28 cellular contexts compared by ENCODE assay signal in genomic region chr2:96841707-96842495, GRCh38. TPM values are rescaled to one million over a fixed set of nuclear protein-coding genes. Genes with fewer than 3 reads are reported as not detected.
DNase-seq lines count a peak whose midpoint lies in the region; ATAC-seq and TF ChIP-seq lines count a peak whose summit lies in the region.
"Had no signal": no experiment of that assay in that cellular context is flagged by ENCODE, and none has a peak within 500 bp of the region (broad histone marks: within the 10 kb centered on the region; RNA-seq: fewer than 3 reads in every experiment).

No MANE protein-coding gene starts in this region.

- no peak for TF ChIP-seq POLR2A in heart left ventricle (IDR thresholded peaks at IDR 0.05)

- peaks cover 22% of the 10 kb centered on the region for H3K4me1 ChIP-seq in CD4-positive, alpha-beta memory T cell (ENCODE audit: insufficient read depth, low read length)
- H3K4me1 ChIP-seq in heart left ventricle: peaks cover 0 to 40% (median 11%) of the 10 kb centered on the region in 12 donors
- H3K4me1 ChIP-seq: body of pancreas had no signal

- no peaks in the 10 kb centered on the region for H3K27me3 Mint-ChIP-seq in CD4-positive, alpha-beta memory T cell
- H3K27me3 Mint-ChIP-seq in neural crest cell (ENCODE audit: low read depth): no peaks in the 10 kb centered on the region
- H3K27me3 Mint-ChIP-seq: activated T-cell treated with anti-CD3 and anti-CD28 coated beads, Interleukin-2, amount 50 U/mL, for 24 hours had no signal

- TF ChIP-seq CTCF in RWPE1 (conservative IDR thresholded peaks at IDR 0.05; ENCODE audit: low read depth) (no peak), heart left ventricle (IDR thresholded peaks at IDR 0.05) (no peak), neural crest cell (conservative IDR thresholded peaks at IDR 0.05) (no peak)

- intact Hi-C loops in CD4-positive, alpha-beta memory T cell (cut with micrococcal nuclease): no loop called here
- intact Hi-C loops in heart left ventricle (cut with DNase I): loop anchor here in 1 of 10 donors (10.0 kb wide), 1 partner anchor 273 kb away; the partner anchor contains the start of gene ANKRD36

- no peaks in the 10 kb centered on the region for H3K9me3 Mint-ChIP-seq in CD4-positive, alpha-beta memory T cell
- H3K9me3 Mint-ChIP-seq in neural crest cell: no peaks in the 10 kb centered on the region
- H3K9me3 Mint-ChIP-seq: activated T-cell treated with anti-CD3 and anti-CD28 coated beads, Interleukin-2, amount 50 U/mL, for 24 hours; HFFc6 had no signal

- no peak for DNase-seq in CD4-positive, alpha-beta memory T cell
- no peak for DNase-seq in RWPE1 (ENCODE audit: low spot score)
- DNase-seq in heart left ventricle: peak in 1 of 5 donors; percentile 30
- DNase-seq in neural crest cell (ENCODE audit: low read depth, low spot score): no peak
- DNase-seq in NCI-H345 (lab: John Stamatoyannopoulos, UW): no peak
- no peak for DNase-seq in ureter (ENCODE audit: low spot score)
- DNase-seq in stimulated activated CD4-positive, alpha-beta T cell treated with anti-CD3 and anti-CD28 coated beads, Interleukin-4, amount 100 ng/mL, for 4 hours: no peak
- DNase-seq: activated CD4-positive, alpha-beta T cell treated with anti-CD3 and anti-CD28 coated beads, Interleukin-2, amount 50 U/mL, for 1 hour; activated T-cell treated with anti-CD3 and anti-CD28 coated beads, Interleukin-2, amount 50 U/mL, for 24 hours; cerebellar nuclear complex; DMS79; GM23248; HFFc6; hypothalamus; MG63; NCI-H1105; NCI-H187; NCI-H82; nucleus accumbens; stimulated activated naive CD8-positive, alpha-beta T cell treated with anti-CD3 and anti-CD28 coated beads, Interleukin-15, Interleukin-2, amounts not matched to agents 100 U/mL and 50 U/mL, for 24 hours; upper lobe of right lung had no signal

- H3K9me3 ChIP-seq in CD4-positive, alpha-beta memory T cell (ENCODE audit: control insufficient read depth in 1 of 2, low read length in 2 of 2): no peaks in the 10 kb centered on the region
- H3K9me3 ChIP-seq in heart left ventricle: no peaks in the 10 kb centered on the region
- H3K9me3 ChIP-seq: BLaER1, body of pancreas, Caco-2, MG63, Peyer's patch, upper lobe of right lung had no signal

- H3K4me3 ChIP-seq in CD4-positive, alpha-beta memory T cell (ENCODE audit: low read length in 2 of 2): no peak overlapping the region
- H3K4me3 ChIP-seq in heart left ventricle: peak overlapping the region in 8 of 12 donors; percentile 6 to 47 (median 17)
- H3K4me3 ChIP-seq: BLaER1, body of pancreas, GM23248, MG63, Peyer's patch, skin epidermis, upper lobe of right lung had no signal

- H3K27ac ChIP-seq in CD4-positive, alpha-beta memory T cell (ENCODE audit: low read depth, low read length): no peak overlapping the region
- H3K27ac ChIP-seq in RWPE1 (peak overlapping the region; percentile 32), heart left ventricle (peak overlapping the region in 9 of 12 donors; percentile 24 to 81 (median 71))
- H3K27ac ChIP-seq: BLaER1, body of pancreas, GM23248, Peyer's patch, skin epidermis, upper lobe of right lung, VCaP had no signal

- peak overlapping the region in 4 of 7 donors; percentile 35 to 64 (median 48) for H3K27ac Mint-ChIP-seq in CD4-positive, alpha-beta memory T cell
- H3K27ac Mint-ChIP-seq in neural crest cell (ENCODE audit: unreplicated experiment): no peak overlapping the region
- H3K27ac Mint-ChIP-seq: activated T-cell treated with anti-CD3 and anti-CD28 coated beads, Interleukin-2, amount 50 U/mL, for 24 hours; HFFc6 had no signal

- H3K4me3 Mint-ChIP-seq in CD4-positive, alpha-beta memory T cell: peak overlapping the region in 1 of 8 donors; percentile 54
- peak overlapping the region; percentile 65 for H3K4me3 Mint-ChIP-seq in neural crest cell
- H3K4me3 Mint-ChIP-seq: activated T-cell treated with anti-CD3 and anti-CD28 coated beads, Interleukin-2, amount 50 U/mL, for 24 hours; HFFc6 had no signal

- CTCF ChIA-PET in CD4-positive, alpha-beta memory T cell (lab: Charles Lee; ENCODE audit: partially characterized antibody): interaction anchor here (0.7 to 1.3 kb wide), 5 partner anchors 16 to 270 kb away, joined by 3 to 6 read pairs (median 3); partner anchors contain the start of gene ANKRD39
- CTCF ChIA-PET in RWPE1 (lab: Yijun Ruan, JAX): interaction anchor here (0.6 to 0.8 kb wide), 2 partner anchors 8 to 16 kb away, joined by 3 to 4 read pairs; partner anchors contain the start of gene ANKRD39

- peaks cover 2 to 11% of the 10 kb centered on the region in 2 donors for H3K36me3 Mint-ChIP-seq in CD4-positive, alpha-beta memory T cell
- H3K36me3 Mint-ChIP-seq in neural crest cell (ENCODE audit: low read depth): peaks cover 9% of the 10 kb centered on the region

- H3K36me3 ChIP-seq in CD4-positive, alpha-beta memory T cell (ENCODE audit: insufficient read depth, low read length): peaks cover 4% of the 10 kb centered on the region
- peaks cover 0 to 33% (median 19%) of the 10 kb centered on the region in 9 donors for H3K36me3 ChIP-seq in heart left ventricle

- no peaks in the 10 kb centered on the region for H3K27me3 ChIP-seq in CD4-positive, alpha-beta memory T cell (ENCODE audit: insufficient read depth, low read length)
- no peaks in the 10 kb centered on the region for H3K27me3 ChIP-seq in heart left ventricle
- H3K27me3 ChIP-seq: body of pancreas, MG63, Peyer's patch, upper lobe of right lung had no signal

- POLR2A ChIA-PET in CD4-positive, alpha-beta memory T cell (lab: Charles Lee; ENCODE audit: partially characterized antibody): interaction anchor here (0.9 to 3.1 kb wide), 7 partner anchors 11 to 121 kb away, joined by 3 to 21 read pairs (median 4); partner anchors contain the start of genes ANKRD39 and CNNM3
- POLR2A ChIA-PET in RWPE1 (lab: Yijun Ruan, JAX; ENCODE audit: low non-redundant PET): interaction anchor here (0.7 kb wide), 1 partner anchor 9 kb away, joined by 3 read pairs; no protein-coding TSS in a partner anchor

- ATAC-seq in heart left ventricle (peak; percentile 8 to 48 (median 28)), GM21515 (IDR thresholded peaks at IDR 0.05; ENCODE audit: unreplicated experiment) (no peak)
- ATAC-seq: body of pancreas; stimulated activated naive CD8-positive, alpha-beta T cell treated with anti-CD3 and anti-CD28 coated beads, Interleukin-15, Interleukin-2, amounts not matched to agents 100 U/mL and 50 U/mL, for 24 hours; upper lobe of right lung had no signal

- H3K4me1 Mint-ChIP-seq in CD4-positive, alpha-beta memory T cell: peaks cover 7 to 29% (median 18%) of the 10 kb centered on the region in 4 donors
- peaks cover 10% of the 10 kb centered on the region for H3K4me1 Mint-ChIP-seq in neural crest cell

- WGBS in heart left ventricle, 4 donors: 71 to 73% (median 72%) methylated on average over 14 to 16 of the region's 16 CpGs

RNA-seq across cellular contexts. Expression of gene ANKRD23, which starts 1.9 kb away (rescaled TPM):
- total RNA-seq in CD4-positive, alpha-beta memory T cell: 10 to 100 TPM; 19.4 to 19.7 TPM
- polyA plus RNA-seq in CD4-positive, alpha-beta memory T cell: 1 to 10 TPM in 1 of 2 donors, not detected in 1; 1.5 TPM
- total RNA-seq in heart left ventricle: 10 to 100 TPM in 2 of 9 donors, 1 to 10 TPM in 7; 2.3 to 23.6 (median 7.9) TPM
- 10 to 100 TPM in 1 of 2 donors, under 1 TPM in 1; 0.96 to 26.7 TPM for polyA plus RNA-seq in heart left ventricle
- 9.3 and 11.4 TPM in 2 replicates for total RNA-seq in neural crest cell
- 10.2 TPM for total RNA-seq in ureter

RNA-seq across cellular contexts. Expression of gene ANKRD39, which starts 15.9 kb away (rescaled TPM):
- total RNA-seq in CD4-positive, alpha-beta memory T cell: 10 to 100 TPM; 24.4 to 24.5 TPM
- 10 to 100 TPM; 18.7 to 42.5 TPM for polyA plus RNA-seq in CD4-positive, alpha-beta memory T cell
- 10 to 100 TPM; 13.3 to 18.4 (median 16.8) TPM for total RNA-seq in heart left ventricle
- 10 to 100 TPM; 18.3 to 33.4 TPM for polyA plus RNA-seq in heart left ventricle
- total RNA-seq in neural crest cell: 23.4 and 25.8 TPM in 2 replicates
- 13.0 TPM for total RNA-seq in ureter

RNA-seq across cellular contexts. Expression of gene CNNM3, which starts 25.8 kb away (rescaled TPM):
- 10 to 100 TPM; 55.1 to 57.4 TPM for total RNA-seq in CD4-positive, alpha-beta memory T cell
- polyA plus RNA-seq in CD4-positive, alpha-beta memory T cell: 10 to 100 TPM in 1 of 2 donors, 1 to 10 TPM in 1; 3.7 to 13.2 TPM
- total RNA-seq in heart left ventricle (10 to 100 TPM in 6 of 9 donors, 1 to 10 TPM in 3; 6.6 to 17.7 (median 10.6) TPM), neural crest cell (32.6 and 33.9 TPM in 2 replicates), ureter (18.9 TPM)
- polyA plus RNA-seq in heart left ventricle: 1 to 10 TPM; 5.1 to 7.1 TPM

RNA-seq across cellular contexts. Expression of gene SEMA4C, which starts 28.0 kb away (rescaled TPM):
- 10 to 100 TPM; 72.6 to 77.0 TPM for total RNA-seq in CD4-positive, alpha-beta memory T cell
- polyA plus RNA-seq in CD4-positive, alpha-beta memory T cell: 1 to 10 TPM; 2.3 to 8.1 TPM
- 10 to 100 TPM; 15.6 to 29.6 (median 22.0) TPM for total RNA-seq in heart left ventricle
- 10 to 100 TPM; 11.7 to 17.0 TPM for polyA plus RNA-seq in heart left ventricle
- total RNA-seq in neural crest cell: 102 and 103 TPM in 2 replicates
- total RNA-seq in ureter: 58.0 TPM

Comparison
In these comparisons a context has a peak if more than half of its experiments do, and no peak if none do; other contexts are left out.
1. H3K4me3 ChIP-seq: peak in heart left ventricle (8 of 12); none in CD4-positive, alpha-beta memory T cell (0 of 2).